In genomic region chr22:22834783-22835182, GRCh38 we compare ENCODE assay signal across 1 cellular context.
TF ChIP-seq lines count a peak whose summit lies in the region.

No MANE protein-coding gene starts in this region.

TF ChIP-seq in K562, 482 proteins besides CTCF, POLR2A, EP300 and RAD21 (continued from another document and continues in another):
- no peak for TF ChIP-seq ZNF655 (CRISPR knock-in tag; IDR thresholded peaks at IDR 0.05)
- no peak for TF ChIP-seq MGA (IDR thresholded peaks at IDR 0.05)
- TF ChIP-seq KLF6 (CRISPR knock-in tag; IDR thresholded peaks at IDR 0.05; ENCODE audit: borderline replicate concordance): no peak
- TF ChIP-seq RAD51 (IDR thresholded peaks at IDR 0.05; ENCODE audit: borderline replicate concordance, low read depth): no peak
- no peak for TF ChIP-seq CREB3 (tag; conservative IDR thresholded peaks at IDR 0.05; ENCODE audit: low read depth)
- TF ChIP-seq ASH1L (IDR thresholded peaks at IDR 0.05; ENCODE audit: borderline replicate concordance, low read depth, partially characterized antibody): no peak
- TF ChIP-seq KLF13 (tag; IDR thresholded peaks at IDR 0.05; ENCODE audit: borderline replicate concordance, low read depth): no peak
- no peak for TF ChIP-seq ZNF764 (CRISPR knock-in tag; IDR thresholded peaks at IDR 0.05; ENCODE audit: low read depth)
- no peak; the same call in 1 of the 2 replicates for TF ChIP-seq CREB1 (IDR thresholded peaks at IDR 0.05)
- TF ChIP-seq CREB1 (CRISPR knock-in tag; IDR thresholded peaks at IDR 0.05): no peak
- no peak for TF ChIP-seq PBX2 (CRISPR knock-in tag; IDR thresholded peaks at IDR 0.05; ENCODE audit: low read depth)
- no peak for TF ChIP-seq PBX2 (tag; conservative IDR thresholded peaks at IDR 0.05; ENCODE audit: low read depth)
- TF ChIP-seq ZC3H4 (CRISPR knock-in tag; IDR thresholded peaks at IDR 0.05; ENCODE audit: borderline replicate concordance): peak; percentile 50; the same call in 1 of the 2 replicates
- TF ChIP-seq JUNB (CRISPR knock-in tag; conservative IDR thresholded peaks at IDR 0.05): no peak
- TF ChIP-seq NCOA2 (IDR thresholded peaks at IDR 0.05; ENCODE audit: partially characterized antibody in 2 of 2): no peak
- TF ChIP-seq TRIM28 (IDR thresholded peaks at IDR 0.05): no peak
- no peak for TF ChIP-seq ZBTB33 (CRISPR knock-in tag; IDR thresholded peaks at IDR 0.05)
- no peak for TF ChIP-seq HDAC2 (IDR thresholded peaks at IDR 0.05)
- TF ChIP-seq HMGXB4 (CRISPR knock-in tag; IDR thresholded peaks at IDR 0.05): peak; percentile 14; the same call in 1 of the 2 replicates
- no peak for TF ChIP-seq SMARCB1 (IDR thresholded peaks at IDR 0.05; ENCODE audit: insufficient read length, low read depth)
- no peak for TF ChIP-seq ATF3 (IDR thresholded peaks at IDR 0.05)
- TF ChIP-seq ATF3 (CRISPR knock-in tag; conservative IDR thresholded peaks at IDR 0.05): no peak
- no peak for TF ChIP-seq MAX (CRISPR knock-in tag; IDR thresholded peaks at IDR 0.05)
- no peak for TF ChIP-seq SAFB (IDR thresholded peaks at IDR 0.05; ENCODE audit: borderline replicate concordance, low read depth, low read length)
- TF ChIP-seq TEAD4 (IDR thresholded peaks at IDR 0.05; ENCODE audit: low read length): no peak
- peak; percentile 80; the same call in 1 of the 2 replicates for TF ChIP-seq TEAD4 (CRISPR knock-in tag; IDR thresholded peaks at IDR 0.05; ENCODE audit: borderline replicate concordance)
- no peak for TF ChIP-seq PURB (CRISPR knock-in tag; IDR thresholded peaks at IDR 0.05; ENCODE audit: low read depth)
- TF ChIP-seq THAP7 (CRISPR knock-in tag; IDR thresholded peaks at IDR 0.05): no peak
- no peak for TF ChIP-seq E2F8 (IDR thresholded peaks at IDR 0.05; ENCODE audit: low read depth, partially characterized antibody)
- no peak for TF ChIP-seq CC2D1A (IDR thresholded peaks at IDR 0.05)
